8 cellular contexts compared by ENCODE assay signal in the genomic region with DNA sequence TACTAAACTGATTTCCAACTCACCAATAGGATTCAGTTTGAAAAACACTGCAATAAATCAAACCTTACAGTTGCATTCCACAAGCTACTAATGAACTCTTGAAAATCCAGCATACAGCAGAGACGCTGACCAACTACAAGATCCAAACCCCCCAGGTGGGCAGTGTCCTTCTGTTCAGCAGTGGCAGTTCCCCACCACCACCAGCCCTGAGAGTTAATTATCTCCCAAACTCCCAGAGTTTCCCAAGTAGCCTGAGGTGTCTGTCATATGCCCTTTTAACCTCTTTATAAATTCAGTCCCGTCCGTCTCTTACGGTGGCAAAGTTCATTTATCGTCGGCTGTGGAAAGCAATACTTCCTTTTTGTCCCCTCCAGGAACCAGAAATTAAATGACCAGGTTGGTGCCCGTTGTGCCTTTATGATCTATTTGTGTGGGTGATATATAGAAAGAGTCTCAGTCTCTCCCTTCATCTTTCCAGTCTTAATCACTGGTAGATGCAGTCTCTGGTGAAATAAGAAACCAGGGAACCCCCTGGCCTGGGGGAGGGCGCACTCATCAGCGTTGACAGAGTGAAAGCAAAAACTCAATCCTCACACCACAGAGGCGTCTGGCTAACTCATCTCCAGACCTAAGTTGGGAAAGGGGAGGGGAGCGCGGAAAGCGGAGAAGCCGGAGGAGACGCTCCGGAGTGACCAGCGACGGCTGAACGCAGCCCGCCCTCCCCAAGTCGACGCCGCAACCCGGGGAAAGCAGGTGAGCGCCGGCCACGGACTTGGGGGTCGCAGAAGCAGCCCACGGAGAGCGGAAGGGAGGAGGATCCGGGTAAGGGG. TPM values are rescaled to one million over a fixed set of nuclear protein-coding genes. Genes with fewer than 3 reads are reported as not detected.
DNase-seq lines count a peak whose midpoint lies in the region; ATAC-seq, FAIRE-seq and TF ChIP-seq lines count a peak whose summit lies in the region.

No MANE protein-coding gene starts in this region.

- no peaks in the 10 kb centered on the region for H3K27me3 Mint-ChIP-seq in T-cell

- FAIRE-seq in GM19239 (lab: Jason Lieb, UNC), result peak; percentile 64

- no peak for TF ChIP-seq POLR2A in adrenal gland (IDR thresholded peaks at IDR 0.05)

- H3K4me3 ChIP-seq in BE2C (ENCODE audit: low read depth, low read length), result peak overlapping the region; percentile 71
- H3K4me3 ChIP-seq in adrenal gland, result peak overlapping the region in 3 of 4 donors; percentile 82 to 98 (median 87)
- H3K4me3 ChIP-seq in right atrium auricular region, result peak overlapping the region; percentile 76 to 100

- intact Hi-C loops in adrenal gland (cut with DNase I) (no loop called here), sciatic nerve (cut with DNase I) (no loop called here)

- 0 to 2% (median 1%) methylated on average over 19 to 31 of the region's 31 CpGs for WGBS in adrenal gland, 4 donors

- H3K4me1 ChIP-seq in BE2C, result 0 out of 2 replicates have a peak, but pooled peaks cover 3% of the 10 kb centered on the region
- H3K4me1 ChIP-seq in adrenal gland (replicated peaks in 1 of 2), result peaks cover 35 to 62% of the 10 kb centered on the region in 2 donors
- peaks cover 0 to 59% of the 10 kb centered on the region in 2 donors for H3K4me1 ChIP-seq in right atrium auricular region

- H3K9me3 ChIP-seq in BE2C, result no peaks in the 10 kb centered on the region
- H3K9me3 ChIP-seq in adrenal gland (replicated peaks in 1 of 3), result no peaks in the 10 kb centered on the region
- no peaks in the 10 kb centered on the region for H3K9me3 ChIP-seq in right atrium auricular region

- H3K9me3 Mint-ChIP-seq in T-cell, result no peaks in the 10 kb centered on the region

- peak; percentile 33 for ATAC-seq in HG03520 (IDR thresholded peaks at IDR 0.05; ENCODE audit: unreplicated experiment)
- peak; percentile 32 to 66 (median 36) for ATAC-seq in T-cell (replicated peaks in 1 of 4)
- peak; percentile 58 for ATAC-seq in sciatic nerve
- no peak for ATAC-seq in GM19328 (IDR thresholded peaks at IDR 0.05; ENCODE audit: unreplicated experiment)

- peak overlapping the region; percentile 87 to 91 for H3K27ac Mint-ChIP-seq in T-cell

- peak; percentile 47 for DNase-seq in BE2C
- peak; percentile 51 for DNase-seq in GM19239 (ENCODE audit: insufficient read length, low spot score)
- DNase-seq in T-cell, result peak; percentile 11 to 73 (median 64)
- peak; percentile 50 to 81 (median 63) for DNase-seq in adrenal gland
- peak; percentile 66 for DNase-seq in right atrium auricular region (ENCODE audit: low spot score)
- peak; percentile 78 for DNase-seq in sciatic nerve (ENCODE audit: low spot score)

- H3K27me3 ChIP-seq in BE2C (no peaks in the 10 kb centered on the region), adrenal gland (no peaks in the 10 kb centered on the region), right atrium auricular region (no peaks in the 10 kb centered on the region)

- H3K36me3 ChIP-seq in BE2C, result peaks cover 4% of the 10 kb centered on the region
- H3K36me3 ChIP-seq in adrenal gland (replicated peaks in 1 of 2), result no peaks in the 10 kb centered on the region
- no peaks in the 10 kb centered on the region for H3K36me3 ChIP-seq in right atrium auricular region

- TF ChIP-seq CTCF in BE2C (IDR thresholded peaks at IDR 0.05; ENCODE audit: low read depth, low read length), result no peak
- no peak for TF ChIP-seq CTCF in adrenal gland (IDR thresholded peaks at IDR 0.05)
- no peak for TF ChIP-seq CTCF in right atrium auricular region (IDR thresholded peaks at IDR 0.05)

- H3K36me3 Mint-ChIP-seq in T-cell, result no peaks in the 10 kb centered on the region

- CTCF ChIA-PET in T-cell (lab: Charles Lee), result no interaction called here

- H3K4me1 Mint-ChIP-seq in T-cell, result peaks cover 60 to 64% (median 63%) of the 10 kb centered on the region in 3 donors

- H3K4me3 Mint-ChIP-seq in T-cell, result peak overlapping the region; percentile 88 to 99 (median 97)

- POLR2A ChIA-PET in T-cell (lab: Charles Lee), result interaction anchor here in 1 of 2 donors (0.6 kb wide), 1 partner anchor 17 kb away, joined by 3 read pairs; no protein-coding TSS in a partner anchor

- H3K27ac ChIP-seq in adrenal gland (peak overlapping the region; percentile 29 to 97 (median 93)), right atrium auricular region (peak overlapping the region; percentile 93 to 96)

RNA-seq across cellular contexts. Expression of a gene that starts 0.7 kb away (rescaled TPM):
- polyA plus RNA-seq in BE2C (2012; ENCODE audit: insufficient read depth, insufficient read length, low read depth), result 190 TPM
- total RNA-seq in T-cell (10 to 100 TPM; 12.0 to 24.2 (median 22.3) TPM), adrenal gland (10 to 100 TPM; 29.0 to 58.3 (median 45.5) TPM), right atrium auricular region (10 to 100 TPM; 44.1 to 45.9 TPM), sciatic nerve (21.8 TPM)
- polyA plus RNA-seq in adrenal gland, result 10 to 100 TPM; 22.0 to 77.0 (median 64.4) TPM

RNA-seq across cellular contexts. Expression of a gene that starts 0.8 kb away (rescaled TPM):
- 46.5 TPM for polyA plus RNA-seq in BE2C (2012; ENCODE audit: insufficient read depth, insufficient read length, low read depth)
- total RNA-seq in T-cell, result 10 to 100 TPM; 16.6 to 21.1 (median 19.3) TPM
- total RNA-seq in adrenal gland, result 10 to 100 TPM; 28.1 to 51.7 (median 37.8) TPM
- polyA plus RNA-seq in adrenal gland, result 10 to 100 TPM; 18.1 to 49.8 (median 33.2) TPM
- 10 to 100 TPM; 29.2 to 37.1 TPM for total RNA-seq in right atrium auricular region
- total RNA-seq in sciatic nerve, result 38.0 TPM

RNA-seq across cellular contexts. Expression of a gene that starts 32.1 kb away (rescaled TPM):
- not detected for polyA plus RNA-seq in BE2C (2012; ENCODE audit: insufficient read depth, insufficient read length, low read depth)
- total RNA-seq in T-cell, result under 1 TPM in 1 of 5 donors, not detected in 4; 0.79 TPM
- 1 to 10 TPM in 3 of 8 donors, under 1 TPM in 3, not detected in 2; 0.14 to 2.4 (median 0.99) TPM for total RNA-seq in adrenal gland
- polyA plus RNA-seq in adrenal gland, result 1 to 10 TPM in 2 of 3 donors, under 1 TPM in 1; 0.35 to 1.5 (median 1.1) TPM
- total RNA-seq in right atrium auricular region, result under 1 TPM; 0.16 to 0.44 TPM
- 6.9 TPM for total RNA-seq in sciatic nerve
